8 cellular contexts compared by ENCODE assay signal in genomic region chr5:116084231-116084630, GRCh38. TPM values are rescaled to one million over a fixed set of nuclear protein-coding genes. Genes with fewer than 3 reads are reported as not detected.
DNase-seq lines count a peak whose midpoint lies in the region; ATAC-seq and TF ChIP-seq lines count a peak whose summit lies in the region.

No MANE protein-coding gene starts in this region.

- H3K27me3 ChIP-seq in SU-DHL-6 (ENCODE audit: low read length): no peaks in the 10 kb centered on the region
- H3K27me3 ChIP-seq in mesendoderm (ENCODE audit: insufficient read depth, low read length, poor library complexity): no peaks in the 10 kb centered on the region
- H3K27me3 ChIP-seq in upper lobe of left lung: no peaks in the 10 kb centered on the region

- peak overlapping the region; percentile 79 for H3K4me3 Mint-ChIP-seq in Calu3 (ENCODE audit: low read depth, unreplicated experiment)

- peaks cover 17% of the 10 kb centered on the region for H3K4me1 Mint-ChIP-seq in Calu3 (ENCODE audit: low read depth, unreplicated experiment)

- no peak overlapping the region for H4K5ac ChIP-seq in mesendoderm (ENCODE audit: low read length)

- H3K4ac ChIP-seq in mesendoderm (ENCODE audit: low read depth, low read length): no peak overlapping the region

- ATAC-seq in GM19463 (IDR thresholded peaks at IDR 0.05; ENCODE audit: unreplicated experiment): peak; percentile 16
- ATAC-seq in HG03469 (IDR thresholded peaks at IDR 0.05; ENCODE audit: unreplicated experiment): peak; percentile 28
- ATAC-seq in upper lobe of left lung (ENCODE audit: low FRiP score in 2 of 2): peak; percentile 65 to 69

- intact Hi-C loops in Calu3 (cut with micrococcal nuclease; ENCODE audit: unreplicated experiment): no loop called here

- H2AFZ ChIP-seq in SU-DHL-6 (ENCODE audit: low read depth, low read length, severe bottlenecking): peak overlapping the region; percentile 17

- H3K27ac ChIP-seq in SU-DHL-6 (ENCODE audit: low read depth, low read length) (peak overlapping the region; percentile 74; the same call in 1 of the 2 replicates), mesendoderm (ENCODE audit: low read depth, low read length) (no peak overlapping the region), upper lobe of left lung (peak overlapping the region in 3 of 4 donors; percentile 94 to 98 (median 94))

- no peak overlapping the region for H2BK15ac ChIP-seq in mesendoderm (replicated peaks; ENCODE audit: low read depth)

- no peak for TF ChIP-seq CTCF in Calu3 (IDR thresholded peaks at IDR 0.05; ENCODE audit: unreplicated experiment)
- TF ChIP-seq CTCF in SU-DHL-6 (IDR thresholded peaks at IDR 0.05; ENCODE audit: insufficient read depth, low read length, poor library complexity, severe bottlenecking): no peak
- no peak for TF ChIP-seq CTCF in upper lobe of left lung (IDR thresholded peaks at IDR 0.05)

- TSS peak; percentile 71 for BruUV-seq in Calu3 (replicated peaks; lab: Mats Ljungman, UMichigan)

- H4K8ac ChIP-seq in mesendoderm (ENCODE audit: low read depth, low read length): no peak overlapping the region

- H3K79me1 ChIP-seq in mesendoderm (ENCODE audit: low read length): peaks cover 7% of the 10 kb centered on the region

- no peaks in the 10 kb centered on the region for H3K9me3 Mint-ChIP-seq in Calu3 (ENCODE audit: low read depth, unreplicated experiment)

- peak overlapping the region; percentile 61 for H3K9ac ChIP-seq in SU-DHL-6 (ENCODE audit: low read length)
- H3K9ac ChIP-seq in mesendoderm (ENCODE audit: low read length): peak overlapping the region; percentile 63

- CTCF ChIA-PET in Calu3 (lab: Charles Lee): interaction anchor here (1.3 to 1.6 kb wide), 2 partner anchors 450 to 1370 kb away, joined by 3 to 4 read pairs; no protein-coding TSS in a partner anchor

- H3K36me3 Mint-ChIP-seq in Calu3 (ENCODE audit: insufficient read depth, unreplicated experiment): peaks cover 22% of the 10 kb centered on the region

- H3K4me2 ChIP-seq in SU-DHL-6 (ENCODE audit: low read depth, low read length, poor library complexity, severe bottlenecking) (peak overlapping the region; percentile 88), mesendoderm (ENCODE audit: low read length) (peak overlapping the region; percentile 43)

- H3K27ac Mint-ChIP-seq in Calu3 (ENCODE audit: unreplicated experiment): peak overlapping the region; percentile 70

- H3K36me3 ChIP-seq in SU-DHL-6 (ENCODE audit: low read length): no peaks in the 10 kb centered on the region
- H3K36me3 ChIP-seq in mesendoderm (ENCODE audit: control insufficient read depth, insufficient read depth, low read length): no peaks in the 10 kb centered on the region
- peaks cover 0 to 11% (median 0%) of the 10 kb centered on the region in 4 donors for H3K36me3 ChIP-seq in upper lobe of left lung

- H3K9me2 ChIP-seq in SU-DHL-6 (replicated peaks; ENCODE audit: insufficient read depth, low read length): no peaks in the 10 kb centered on the region

- H3K56ac ChIP-seq in mesendoderm (ENCODE audit: low read length): peak overlapping the region; percentile 75

- no peaks in the 10 kb centered on the region for H3K9me3 ChIP-seq in SU-DHL-6 (ENCODE audit: insufficient read depth, low read length)
- no peaks in the 10 kb centered on the region for H3K9me3 ChIP-seq in upper lobe of left lung

- H3K18ac ChIP-seq in mesendoderm (ENCODE audit: low read length): no peak overlapping the region

- no peaks in the 10 kb centered on the region for H4K20me1 ChIP-seq in SU-DHL-6 (ENCODE audit: low read depth, low read length)

- TF ChIP-seq POLR2A in upper lobe of left lung (IDR thresholded peaks at IDR 0.05): no peak

- no peak overlapping the region for H3K23ac ChIP-seq in mesendoderm (ENCODE audit: low read length)

- peak overlapping the region; percentile 61 for H3K4me3 ChIP-seq in SU-DHL-6 (ENCODE audit: insufficient read depth, low read length, poor library complexity, severe bottlenecking)
- H3K4me3 ChIP-seq in mesendoderm (ENCODE audit: low read length): peak overlapping the region; percentile 0
- H3K4me3 ChIP-seq in upper lobe of left lung: peak overlapping the region in 3 of 4 donors; percentile 85 to 97 (median 91)

- peaks cover 4% of the 10 kb centered on the region for H3K4me1 ChIP-seq in mesendoderm (ENCODE audit: control insufficient read depth, low read depth, low read length)
- H3K4me1 ChIP-seq in upper lobe of left lung: peaks cover 4 to 19% (median 12%) of the 10 kb centered on the region in 4 donors

- TF ChIP-seq EP300 in upper lobe of left lung (IDR thresholded peaks at IDR 0.05): no peak

- no peaks in the 10 kb centered on the region for H3K27me3 Mint-ChIP-seq in Calu3 (ENCODE audit: unreplicated experiment)

- WGBS in mesendoderm (ENCODE audit: extremely low coverage, insufficient coverage, low lambda C conversion rate): no CpG with 5 or more reads among the region's 11 CpGs
- 29 to 34% methylated on average over 8 to 11 of the region's 11 CpGs for WGBS in upper lobe of left lung, 2 donors

- DNase-seq in Calu3: peak; percentile 44
- DNase-seq in ecto neural progenitor cell (ENCODE audit: low spot score): peak; percentile 54
- DNase-seq in mesendoderm: peak; percentile 34
- peak; percentile 28 to 43 for DNase-seq in upper lobe of left lung
- no peak for DNase-seq in NCI-H2107 treated with DMSO at 0.1 percent for 48 hours (lab: John Stamatoyannopoulos, UW; ENCODE audit: unreplicated experiment)

- peaks cover 23% of the 10 kb centered on the region for H3K79me2 ChIP-seq in SU-DHL-6 (ENCODE audit: insufficient read depth, low read length)
- peaks cover 3% of the 10 kb centered on the region for H3K79me2 ChIP-seq in mesendoderm (ENCODE audit: control insufficient read depth, insufficient read depth, low read length)

- no peak overlapping the region for H2BK5ac ChIP-seq in mesendoderm (ENCODE audit: low read length)

- no peak overlapping the region for H2BK120ac ChIP-seq in mesendoderm (ENCODE audit: low read depth, low read length)

- H3F3A ChIP-seq in SU-DHL-6 (ENCODE audit: insufficient read depth): no peaks in the 10 kb centered on the region; the same call in 1 of the 2 replicates

- no peak overlapping the region for H2AK5ac ChIP-seq in mesendoderm (ENCODE audit: low read length)

RNA-seq across cellular contexts. Expression of gene COMMD10, which starts 0.6 kb away (rescaled TPM):
- 39.8 and 40.2 TPM in 2 replicates for total RNA-seq in Calu3 (2022)
- polyA plus RNA-seq in mesendoderm (2013, experiment 1 of 2): 43.6 TPM
- 41.2 TPM for polyA plus RNA-seq in mesendoderm (2013, experiment 2 of 2)
- 10 to 100 TPM; 16.5 to 49.2 (median 25.4) TPM for total RNA-seq in upper lobe of left lung

RNA-seq across cellular contexts. Expression of gene ARL14EPL, which starts 52.0 kb away (rescaled TPM):
- total RNA-seq in Calu3 (2022) (0.66 and 1.2 TPM in 2 replicates), upper lobe of left lung (not detected)
- not detected for polyA plus RNA-seq in mesendoderm (2013, experiment 1 of 2)
- polyA plus RNA-seq in mesendoderm (2013, experiment 2 of 2): not detected

Comparison
In these comparisons a context has a peak if more than half of its experiments do, and no peak if none do; other contexts are left out.
1. ATAC-seq: peak in every context shown above with its lines; median percentile 67 in upper lobe of left lung; 28 in HG03469; 16 in GM19463.
2. H3K4me3 ChIP-seq: peak in every context shown above with its lines; median percentile 91 in upper lobe of left lung; 61 in SU-DHL-6; 0 in mesendoderm.